ENCODE assay signal across 1 cellular context in the genomic region with DNA sequence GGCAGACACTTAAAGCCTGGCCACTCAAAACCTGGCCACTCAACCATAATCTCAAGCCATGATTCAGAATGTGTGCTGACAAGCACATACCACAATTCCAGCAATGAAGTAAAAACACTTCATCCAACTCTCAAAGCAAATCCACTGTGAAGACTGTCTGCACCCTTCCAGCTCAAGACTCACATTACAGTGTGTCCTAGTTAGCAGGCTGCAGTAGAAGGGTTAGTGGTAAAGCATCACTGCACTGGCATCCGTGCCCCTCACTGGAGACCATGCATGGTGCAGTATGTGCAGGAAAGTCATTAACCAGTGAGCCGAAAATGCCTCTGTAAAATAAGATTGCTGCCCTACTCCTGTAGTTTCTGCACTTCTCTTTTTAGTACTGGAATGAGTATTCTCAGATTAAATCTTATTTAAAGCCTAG.
TF ChIP-seq lines count a peak whose summit lies in the region.

No MANE protein-coding gene starts in this region.

TF ChIP-seq in GM12878, 131 proteins besides CTCF, POLR2A, EP300 and RAD21 (continued from another document):
- TF ChIP-seq, protein P1, sequence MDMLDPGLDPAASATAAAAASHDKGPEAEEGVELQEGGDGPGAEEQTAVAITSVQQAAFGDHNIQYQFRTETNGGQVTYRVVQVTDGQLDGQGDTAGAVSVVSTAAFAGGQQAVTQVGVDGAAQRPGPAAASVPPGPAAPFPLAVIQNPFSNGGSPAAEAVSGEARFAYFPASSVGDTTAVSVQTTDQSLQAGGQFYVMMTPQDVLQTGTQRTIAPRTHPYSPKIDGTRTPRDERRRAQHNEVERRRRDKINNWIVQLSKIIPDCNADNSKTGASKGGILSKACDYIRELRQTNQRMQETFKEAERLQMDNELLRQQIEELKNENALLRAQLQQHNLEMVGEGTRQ (IDR thresholded peaks at IDR 0.05; ENCODE audit: borderline replicate concordance, low read depth, low read length), result no peak
- TF ChIP-seq, protein P2, sequence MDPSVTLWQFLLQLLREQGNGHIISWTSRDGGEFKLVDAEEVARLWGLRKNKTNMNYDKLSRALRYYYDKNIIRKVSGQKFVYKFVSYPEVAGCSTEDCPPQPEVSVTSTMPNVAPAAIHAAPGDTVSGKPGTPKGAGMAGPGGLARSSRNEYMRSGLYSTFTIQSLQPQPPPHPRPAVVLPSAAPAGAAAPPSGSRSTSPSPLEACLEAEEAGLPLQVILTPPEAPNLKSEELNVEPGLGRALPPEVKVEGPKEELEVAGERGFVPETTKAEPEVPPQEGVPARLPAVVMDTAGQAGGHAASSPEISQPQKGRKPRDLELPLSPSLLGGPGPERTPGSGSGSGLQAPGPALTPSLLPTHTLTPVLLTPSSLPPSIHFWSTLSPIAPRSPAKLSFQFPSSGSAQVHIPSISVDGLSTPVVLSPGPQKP (IDR thresholded peaks at IDR 0.05; ENCODE audit: low read depth, low read length), result no peak
